In genomic region chr19:41863209-41863931, GRCh38 we compare ENCODE assay signal across 1 cellular context.
TF ChIP-seq lines count a peak whose summit lies in the region.

No MANE protein-coding gene starts in this region.

TF ChIP-seq in endothelial cell of umbilical vein, 7 proteins besides CTCF, POLR2A, EP300 and RAD21:
- TF ChIP-seq GATA2 (IDR thresholded peaks at IDR 0.05; ENCODE audit: insufficient read depth, insufficient read length, low read depth, low read length), result no peak
- no peak for TF ChIP-seq FOS (IDR thresholded peaks at IDR 0.05; ENCODE audit: borderline replicate concordance, insufficient read depth, low read length)
- TF ChIP-seq MYC (IDR thresholded peaks at IDR 0.05; ENCODE audit: low read depth, low read length), result no peak
- no peak for TF ChIP-seq EZH2 (IDR thresholded peaks at IDR 0.05; ENCODE audit: borderline replicate concordance, low read depth, low read length, severe bottlenecking)
- TF ChIP-seq POLR2AphosphoS5 (IDR thresholded peaks at IDR 0.05; ENCODE audit: insufficient read depth, low read depth, low read length), result no peak
- TF ChIP-seq JUN (IDR thresholded peaks at IDR 0.05; ENCODE audit: borderline replicate concordance, insufficient read depth, insufficient read length, low read depth), result no peak
- no peak for TF ChIP-seq MAX (IDR thresholded peaks at IDR 0.05; ENCODE audit: insufficient read depth, insufficient read length)
